Comparison of ENCODE assay signal across 10 cellular contexts in the genomic region with DNA sequence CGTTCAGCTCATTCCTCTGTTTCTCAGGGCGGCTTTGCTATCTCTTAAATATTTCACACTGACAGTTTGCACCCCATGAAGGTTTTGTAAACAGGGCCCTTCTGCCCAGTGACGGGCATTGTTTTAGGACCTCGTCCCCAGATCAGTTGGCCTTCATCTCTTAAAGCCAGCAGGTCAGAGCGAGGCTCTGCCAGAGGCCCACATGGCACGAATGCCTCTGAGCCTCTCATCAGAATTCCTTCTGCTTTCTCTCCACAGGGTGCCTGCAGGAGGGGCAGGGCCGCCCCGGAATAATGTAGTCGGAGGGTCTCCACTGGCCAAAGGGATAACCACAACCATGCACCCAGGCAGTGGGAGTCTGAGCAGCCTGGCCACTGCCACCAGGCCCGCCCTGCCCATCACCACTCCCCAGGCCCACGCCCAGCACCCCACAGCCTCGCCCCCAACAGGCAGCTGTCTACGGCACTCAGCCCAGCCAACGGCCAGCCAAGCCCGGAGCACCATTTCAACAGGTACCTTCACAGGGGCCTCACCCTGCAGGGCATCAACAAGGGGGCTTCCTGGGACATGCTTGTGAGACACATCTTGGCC.
DNase-seq lines count a peak whose midpoint lies in the region; ATAC-seq and TF ChIP-seq lines count a peak whose summit lies in the region.
"Had no signal": no experiment of that assay in that cellular context is flagged by ENCODE, and none has a peak within 500 bp of the region (broad histone marks: within the 10 kb centered on the region; RNA-seq: fewer than 3 reads in every experiment).

No MANE protein-coding gene starts in this region.

- H3K27me3 ChIP-seq in WERI-Rb-1 (ENCODE audit: insufficient read depth, low read depth, severe bottlenecking) = no peaks in the 10 kb centered on the region

- DNase-seq in COLO668 (lab: John Stamatoyannopoulos, UW; ENCODE audit: unreplicated experiment) (peak; percentile 81), WERI-Rb-1 (no peak), left ventricle myocardium superior (no peak), sciatic nerve (ENCODE audit: low spot score) (peak; percentile 53), superior temporal gyrus (ENCODE audit: extremely low spot score) (no peak), NAMALWA (ENCODE audit: low spot score) (no peak)
- DNase-seq in activated effector memory CD4-positive, alpha-beta T cell treated with Interleukin-2 at 50 U/mL for 16 hours = no peak
- DNase-seq in activated naive CD4-positive, alpha-beta T cell treated with Interleukin-2 at 50 U/mL for 16 hours = no peak
- DNase-seq: NCI-H1417 treated with DMSO at 0.1 percent for 48 hours, NCI-H526 treated with DMSO at 0.1 percent for 48 hours had no signal

- no peaks in the 10 kb centered on the region for H3K36me3 ChIP-seq in WERI-Rb-1

- no peak for TF ChIP-seq CTCF in WERI-Rb-1 (IDR thresholded peaks at IDR 0.05; ENCODE audit: low read depth, low read length)

- peak; percentile 2 for ATAC-seq in left ventricle myocardium superior
- no peak for ATAC-seq in sciatic nerve

- no peaks in the 10 kb centered on the region for H3K9me3 ChIP-seq in WERI-Rb-1 (ENCODE audit: severe bottlenecking)

- H3K4me3 ChIP-seq in WERI-Rb-1 (ENCODE audit: low read depth, low read length) = no peak overlapping the region

- intact Hi-C loops in left ventricle myocardium superior (cut with micrococcal nuclease) = no loop called here
- intact Hi-C loops in sciatic nerve (cut with DNase I) = no loop called here

- H3K27ac ChIP-seq in WERI-Rb-1 = peak overlapping the region; percentile 52

Comparison
In these comparisons a context has a peak if more than half of its experiments do, and no peak if none do; other contexts are left out.
1. DNase-seq: peak in COLO668 (single experiment) and sciatic nerve (single experiment); none in WERI-Rb-1 (single experiment), left ventricle myocardium superior (single experiment), superior temporal gyrus (single experiment), NAMALWA (single experiment), activated effector memory CD4-positive, alpha-beta T cell treated with Interleukin-2 at 50 U/mL for 16 hours (single experiment) and activated naive CD4-positive, alpha-beta T cell treated with Interleukin-2 at 50 U/mL for 16 hours (single experiment).